Comparison of ENCODE assay signal across 16 cellular contexts in the genomic region with DNA sequence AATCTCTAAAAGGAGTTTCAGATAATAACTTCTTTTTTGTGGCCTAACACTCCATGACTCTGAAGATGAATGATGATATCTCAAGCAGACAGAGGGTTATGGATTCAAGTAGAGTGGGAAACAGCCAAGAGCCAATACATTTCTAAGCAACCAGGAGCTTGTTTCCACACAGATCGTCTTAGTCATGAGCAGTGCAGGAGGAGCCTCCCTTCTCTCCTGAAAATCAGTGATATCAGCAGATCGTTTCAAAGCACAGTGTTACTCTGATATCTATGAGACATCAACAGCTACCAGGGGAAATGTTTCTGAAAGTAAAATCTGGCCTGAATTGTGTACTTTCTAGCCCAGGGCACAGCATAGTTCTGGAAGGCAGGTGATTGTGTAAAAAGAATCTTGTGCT. TPM values are rescaled to one million over a fixed set of nuclear protein-coding genes. Genes with fewer than 3 reads are reported as not detected.
DNase-seq lines count a peak whose midpoint lies in the region; ATAC-seq, FAIRE-seq and TF ChIP-seq lines count a peak whose summit lies in the region.
"Had no signal": no experiment of that assay in that cellular context is flagged by ENCODE, and none has a peak within 500 bp of the region (broad histone marks: within the 10 kb centered on the region; RNA-seq: fewer than 3 reads in every experiment).

No MANE protein-coding gene starts in this region.

- CTCF ChIA-PET in endothelial cell of umbilical vein (lab: Charles Lee) = interaction anchor here (0.5 to 2.0 kb wide), 14 partner anchors 9 to 157 kb away, joined by 3 to 9 read pairs (median 4); no protein-coding TSS in a partner anchor

- no peak for ATAC-seq in HG02588 (IDR thresholded peaks at IDR 0.05; ENCODE audit: unreplicated experiment)
- ATAC-seq: psoas muscle had no signal

- no peak overlapping the region for H2AK5ac ChIP-seq in mesenchymal stem cell (ENCODE audit: low read length, severe bottlenecking)

- H2AFZ ChIP-seq in endothelial cell of umbilical vein (ENCODE audit: low read depth, low read length) (peak overlapping the region; percentile 11), mesenchymal stem cell (ENCODE audit: low read depth, low read length) (no peak overlapping the region)

- H3K4me1 ChIP-seq in endothelial cell of umbilical vein (ENCODE audit: control insufficient read depth, extremely low read depth, insufficient read depth, low read length) (peaks cover 25% of the 10 kb centered on the region), mesenchymal stem cell (ENCODE audit: control insufficient read depth, insufficient read depth, low read depth, low read length) (no peaks in the 10 kb centered on the region)
- H3K4me1 ChIP-seq: BLaER1, psoas muscle had no signal

- H3K9me3 ChIP-seq in endothelial cell of umbilical vein (replicated peaks; ENCODE audit: control insufficient read depth, insufficient read depth, low read length) = no peaks in the 10 kb centered on the region
- no peaks in the 10 kb centered on the region for H3K9me3 ChIP-seq in mesenchymal stem cell (ENCODE audit: control insufficient read depth, low read length)
- H3K9me3 ChIP-seq: BLaER1, psoas muscle had no signal

- H3K23ac ChIP-seq in mesenchymal stem cell (ENCODE audit: low read length in 2 of 2) = no peak overlapping the region

- dilution Hi-C loops in endothelial cell of umbilical vein (cut with MboI; ENCODE audit: extremely low pct_ligation_motif_present, low sequenced_read_pairs) = no loop called here

- peaks cover 80% of the 10 kb centered on the region for H3K79me2 ChIP-seq in endothelial cell of umbilical vein (ENCODE audit: control insufficient read depth, insufficient read depth, low read length)

- H3K4me2 ChIP-seq in endothelial cell of umbilical vein (ENCODE audit: insufficient read depth, low read length) (peak overlapping the region; percentile 45), mesenchymal stem cell (ENCODE audit: low read length, poor library complexity, severe bottlenecking) (no peak overlapping the region)
- H3K4me2 ChIP-seq: BLaER1 had no signal

- DNase-seq in AG08396 (ENCODE audit: low spot score) = peak; percentile 38
- DNase-seq in NCI-H226 = peak; percentile 95
- DNase-seq in endothelial cell of umbilical vein (ENCODE audit: low read depth, low spot score) = peak; percentile 77
- peak; percentile 84 for DNase-seq in mesenchymal stem cell
- DNase-seq in KG1 (lab: John Stamatoyannopoulos, UW) = no peak
- DNase-seq in activated naive CD4-positive, alpha-beta T cell treated with anti-CD3 and anti-CD28 coated beads, Interleukin-2, amount 50 U/mL, for 16 hours = no peak
- DNase-seq in SKM-1 (lab: John Stamatoyannopoulos, UW; ENCODE audit: unreplicated experiment) = no peak
- DNase-seq: activated CD4-positive, alpha-beta T cell treated with anti-CD3 and anti-CD28 coated beads, Interleukin-2, amount 50 U/mL, for 1 hour; NCI-H1048; psoas muscle; stimulated activated CD4-positive, alpha-beta T cell treated with anti-CD3 and anti-CD28 coated beads, Interleukin-2, amount 100 ng/mL, for 24 hours had no signal

- H3K27ac ChIP-seq in endothelial cell of umbilical vein (ENCODE audit: insufficient read depth, low read depth, low read length) (no peak overlapping the region), mesenchymal stem cell (ENCODE audit: low read length, poor library complexity, severe bottlenecking) (no peak overlapping the region)
- H3K27ac ChIP-seq: BLaER1, psoas muscle had no signal

- no peak overlapping the region for H3K14ac ChIP-seq in mesenchymal stem cell (ENCODE audit: low read length in 2 of 2)

- no peak overlapping the region for H3K9ac ChIP-seq in endothelial cell of umbilical vein (replicated peaks; ENCODE audit: extremely low read depth, insufficient read depth, low read length)
- H3K9ac ChIP-seq in mesenchymal stem cell (ENCODE audit: low read length) = peak overlapping the region; percentile 60
- H3K9ac ChIP-seq: BLaER1 had no signal

- intact Hi-C loops in endothelial cell of umbilical vein (cut with micrococcal nuclease) = loop anchor here (2.0 kb wide), 1 partner anchor 18 kb away; no protein-coding TSS in a partner anchor

- no peak for FAIRE-seq in endothelial cell of umbilical vein (lab: Jason Lieb, UNC)
- FAIRE-seq: H54, urothelium cell line had no signal

- H2BK120ac ChIP-seq in mesenchymal stem cell (ENCODE audit: low read depth, low read length) = no peak overlapping the region

- H3K18ac ChIP-seq in mesenchymal stem cell (ENCODE audit: low read depth in 1 of 2, low read length in 2 of 2) = no peak overlapping the region

- no peak overlapping the region for H2BK12ac ChIP-seq in mesenchymal stem cell (ENCODE audit: low read length in 2 of 2)

- TF ChIP-seq CTCF in endothelial cell of umbilical vein (IDR thresholded peaks at IDR 0.05; ENCODE audit: extremely low read depth in 1 of 2, insufficient read depth in 1 of 2, low read depth in 1 of 2, low read length in 2 of 2) = no peak

- BruUV-seq in endothelial cell of umbilical vein (replicated peaks; lab: Mats Ljungman, UMichigan) = no TSS peak

- peaks cover 3% of the 10 kb centered on the region for H4K20me1 ChIP-seq in endothelial cell of umbilical vein (replicated peaks; ENCODE audit: control insufficient read depth, extremely low read depth, insufficient read depth, low read length)
- H4K20me1 ChIP-seq: BLaER1 had no signal

- 30% methylated on average over 2 of the region's 2 CpGs for WGBS in mesenchymal stem cell

- no peak for TF ChIP-seq POLR2A in endothelial cell of umbilical vein (IDR thresholded peaks at IDR 0.05; ENCODE audit: low read depth, low read length)

- no peak overlapping the region for H2BK5ac ChIP-seq in mesenchymal stem cell (ENCODE audit: low read depth, low read length, poor library complexity, severe bottlenecking)

- H2BK15ac ChIP-seq in mesenchymal stem cell (ENCODE audit: low read depth, poor library complexity, severe bottlenecking) = no peak overlapping the region

- H3K4me3 ChIP-seq in endothelial cell of umbilical vein (replicated peaks in 1 of 3; ENCODE audit: insufficient read depth in 1 of 3, low read depth in 1 of 3, low read length in 3 of 3) (no peak overlapping the region), mesenchymal stem cell (ENCODE audit: insufficient read depth in 1 of 2, low read depth in 1 of 2, low read length in 2 of 2) (no peak overlapping the region)
- H3K4me3 ChIP-seq: BLaER1, psoas muscle had no signal

- no peak overlapping the region for H3K4ac ChIP-seq in mesenchymal stem cell (ENCODE audit: low read depth in 1 of 2, low read length in 2 of 2)

- peaks cover 0 to 2% of the 10 kb centered on the region in 2 experiments for H3K36me3 ChIP-seq in endothelial cell of umbilical vein (ENCODE audit: control insufficient read depth in 2 of 2, extremely low read depth in 1 of 2, insufficient read depth in 2 of 2, low read length in 2 of 2)
- no peaks in the 10 kb centered on the region for H3K36me3 ChIP-seq in mesenchymal stem cell (ENCODE audit: control insufficient read depth in 1 of 2, insufficient read depth in 2 of 2, low read depth in 1 of 2, low read length in 2 of 2)
- H3K36me3 ChIP-seq: BLaER1 had no signal

- no peaks in the 10 kb centered on the region for H3K79me1 ChIP-seq in mesenchymal stem cell (replicated peaks; ENCODE audit: low read length, poor library complexity, severe bottlenecking)

- H4K91ac ChIP-seq in mesenchymal stem cell (ENCODE audit: low read length) = no peak overlapping the region

- no peaks in the 10 kb centered on the region for H3K9me1 ChIP-seq in endothelial cell of umbilical vein (replicated peaks; ENCODE audit: control insufficient read depth, extremely low read depth, insufficient read depth, low read length)

- POLR2A ChIA-PET in endothelial cell of umbilical vein (lab: Charles Lee) = interaction anchor here (1.0 to 1.5 kb wide), 2 partner anchors 59 to 63 kb away, joined by 3 to 4 read pairs; no protein-coding TSS in a partner anchor

- H3K27me3 ChIP-seq in endothelial cell of umbilical vein (ENCODE audit: control insufficient read depth in 2 of 2, insufficient read depth in 2 of 2, low read length in 2 of 2) (no peaks in the 10 kb centered on the region), mesenchymal stem cell (ENCODE audit: control insufficient read depth in 1 of 2, insufficient read depth in 1 of 2, low read length in 2 of 2) (no peaks in the 10 kb centered on the region)
- H3K27me3 ChIP-seq: BLaER1 had no signal

- no peak overlapping the region for H4K8ac ChIP-seq in mesenchymal stem cell (ENCODE audit: low read length)

TF ChIP-seq in endothelial cell of umbilical vein, 7 proteins besides CTCF, POLR2A, EP300 and RAD21:
- TF ChIP-seq POLR2AphosphoS5 (IDR thresholded peaks at IDR 0.05; ENCODE audit: insufficient read depth, low read depth, low read length) = no peak
- TF ChIP-seq JUN (IDR thresholded peaks at IDR 0.05; ENCODE audit: borderline replicate concordance, insufficient read depth, insufficient read length, low read depth) = peak; percentile 28

RNA-seq across cellular contexts. Expression of a gene that starts 11.5 kb away (rescaled TPM):
- total RNA-seq in endothelial cell of umbilical vein = 99.3 and 113 TPM in 2 replicates
- 154 and 166 TPM in 2 replicates for polyA plus RNA-seq in endothelial cell of umbilical vein
- polyA plus RNA-seq in endothelial cell of umbilical vein (2011; cell fraction: cytosol; rRNA removed) = 80.1 and 88.6 TPM in 2 replicates
- polyA plus RNA-seq in endothelial cell of umbilical vein (2011; cell fraction: nucleus; rRNA removed) = 280 and 349 TPM in 2 replicates
- 121 and 143 TPM in 2 replicates for polyA plus RNA-seq in endothelial cell of umbilical vein (2012)
- polyA minus RNA-seq in endothelial cell of umbilical vein = 869 and 872 TPM in 2 replicates
- polyA minus RNA-seq in endothelial cell of umbilical vein (2011; cell fraction: cytosol; rRNA and poly(A)+ RNA removed) = 17.4 TPM
- polyA minus RNA-seq in endothelial cell of umbilical vein (2011; cell fraction: nucleus; rRNA and poly(A)+ RNA removed) = 1,050 and 1,471 TPM in 2 replicates
- 32.6 TPM for polyA plus RNA-seq in mesenchymal stem cell (2013, experiment 1 of 2)
- 33.3 TPM for polyA plus RNA-seq in mesenchymal stem cell (2013, experiment 2 of 2)
- total RNA-seq: T-helper 2 cell treated with Interferon-gamma antibody and Interleukin-4, amounts not matched to agents 100 ng/mL and 5 ng/mL, for 36 hours had no signal

Comparison
In these comparisons a context has a peak if more than half of its experiments do, and no peak if none do; other contexts are left out.
1. DNase-seq: peak in AG08396 (single experiment), NCI-H226 (single experiment), endothelial cell of umbilical vein (single experiment) and mesenchymal stem cell (single experiment); none in KG1 (single experiment), activated naive CD4-positive, alpha-beta T cell treated with anti-CD3 and anti-CD28 coated beads, Interleukin-2, amount 50 U/mL, for 16 hours (single experiment) and SKM-1 (single experiment).